ENCODE assay signal across 14 cellular contexts in genomic region chr7:16484453-16485158, GRCh38. TPM values are rescaled to one million over a fixed set of nuclear protein-coding genes. Genes with fewer than 3 reads are reported as not detected.
DNase-seq lines count a peak whose midpoint lies in the region; ATAC-seq, FAIRE-seq and TF ChIP-seq lines count a peak whose summit lies in the region.
"Had no signal": no experiment of that assay in that cellular context is flagged by ENCODE, and none has a peak within 500 bp of the region (broad histone marks: within the 10 kb centered on the region; RNA-seq: fewer than 3 reads in every experiment).

No MANE protein-coding gene starts in this region.

- H3K4me3 ChIP-seq in GM23248 (no peak overlapping the region), bronchial epithelial cell (ENCODE audit: low read depth, low read length) (no peak overlapping the region), mesendoderm (ENCODE audit: low read length) (no peak overlapping the region), uterus (no peak overlapping the region)
- H3K4me3 ChIP-seq: body of pancreas had no signal

- H2BK15ac ChIP-seq in mesendoderm (replicated peaks; ENCODE audit: low read depth): no peak overlapping the region

- no peak overlapping the region for H4K8ac ChIP-seq in mesendoderm (ENCODE audit: low read depth, low read length)

- no peaks in the 10 kb centered on the region for H3K36me3 ChIP-seq in GM23248 (ENCODE audit: low read depth)
- no peaks in the 10 kb centered on the region for H3K36me3 ChIP-seq in bronchial epithelial cell (ENCODE audit: control insufficient read depth, insufficient read depth, low read length)
- H3K36me3 ChIP-seq in mesendoderm (ENCODE audit: control insufficient read depth, insufficient read depth, low read length): no peaks in the 10 kb centered on the region
- H3K36me3 ChIP-seq in uterus: no peaks in the 10 kb centered on the region

- no peaks in the 10 kb centered on the region for H3K9me2 ChIP-seq in GM23248 (ENCODE audit: insufficient read depth)

- H3K4me1 ChIP-seq in GM23248 (ENCODE audit: insufficient read depth) (0 out of 2 replicates have a peak, but pooled peaks cover 5% of the 10 kb centered on the region), mesendoderm (ENCODE audit: control insufficient read depth, low read depth, low read length) (no peaks in the 10 kb centered on the region), uterus (no peaks in the 10 kb centered on the region)
- H3K4me1 ChIP-seq: body of pancreas had no signal

- H2BK5ac ChIP-seq in mesendoderm (ENCODE audit: low read length): no peak overlapping the region

- intact Hi-C loops in uterus (cut with DNase I; ENCODE audit: low total_unique reads): no loop called here

- H4K20me1 ChIP-seq in GM23248 (ENCODE audit: insufficient read depth): no peaks in the 10 kb centered on the region

- TF ChIP-seq POLR2A in uterus (IDR thresholded peaks at IDR 0.05): no peak

- DNase-seq in GM23248 (peak; percentile 42), NCI-H345 treated with DMSO at 0.1 percent for 48 hours (lab: John Stamatoyannopoulos, UW; ENCODE audit: unreplicated experiment) (peak; percentile 10), bronchial epithelial cell (ENCODE audit: low read depth) (peak; percentile 95), mesendoderm (peak; percentile 57), cerebellum (ENCODE audit: low spot score) (no peak), uterus (no peak)
- DNase-seq: body of pancreas; CD8-positive, alpha-beta T cell; NCI-H1930; T-helper 1 cell had no signal

- H3K79me2 ChIP-seq in GM23248 (ENCODE audit: insufficient read depth): no peaks in the 10 kb centered on the region
- H3K79me2 ChIP-seq in mesendoderm (ENCODE audit: control insufficient read depth, insufficient read depth, low read length): no peaks in the 10 kb centered on the region

- no peak overlapping the region for H3K56ac ChIP-seq in mesendoderm (ENCODE audit: low read length)

- H2BK120ac ChIP-seq in mesendoderm (ENCODE audit: low read depth, low read length): no peak overlapping the region

- H3K9ac ChIP-seq in GM23248 (no peak overlapping the region), mesendoderm (ENCODE audit: low read length) (no peak overlapping the region)

- ATAC-seq in HG02973 (IDR thresholded peaks at IDR 0.05; ENCODE audit: unreplicated experiment): no peak
- no peak for ATAC-seq in GM21529 (IDR thresholded peaks at IDR 0.05; ENCODE audit: unreplicated experiment)
- ATAC-seq: body of pancreas; CD8-positive, alpha-beta T cell; stimulated activated effector memory CD8-positive, alpha-beta T cell treated with anti-CD3 and anti-CD28 coated beads, Interleukin-12 subunit alpha, Interleukin-12 subunit beta, amount 100 ng/mL, for 72 hours had no signal

- H3K27me3 ChIP-seq in GM23248 (replicated peaks; ENCODE audit: insufficient read depth) (no peaks in the 10 kb centered on the region), bronchial epithelial cell (ENCODE audit: control insufficient read depth, insufficient read depth, low read length) (no peaks in the 10 kb centered on the region), mesendoderm (ENCODE audit: insufficient read depth, low read length, poor library complexity) (no peaks in the 10 kb centered on the region), uterus (no peaks in the 10 kb centered on the region)
- H3K27me3 ChIP-seq: body of pancreas had no signal

- FAIRE-seq in bronchial epithelial cell (lab: Jason Lieb, UNC): no peak

- no peaks in the 10 kb centered on the region for H3F3A ChIP-seq in GM23248 (ENCODE audit: insufficient read depth)

- no peak for TF ChIP-seq CTCF in bronchial epithelial cell (IDR thresholded peaks at IDR 0.05; ENCODE audit: insufficient read depth, low read length, severe bottlenecking)
- TF ChIP-seq CTCF in uterus (IDR thresholded peaks at IDR 0.05): no peak

- no peak overlapping the region for H3K4ac ChIP-seq in mesendoderm (ENCODE audit: low read depth, low read length)

- in situ Hi-C loops in GM23248 (cut with MboI): no loop called here

- H2AFZ ChIP-seq in GM23248: no peak overlapping the region

- 81 to 82% methylated on average over 4 of the region's 4 CpGs for WGBS in GM23248 (ENCODE audit: low coverage in 1 of 2, low lambda C conversion rate in 2 of 2, missing lambda C conversion rate in 2 of 2), 2 experiments
- no CpG with 5 or more reads among the region's 4 CpGs for WGBS in mesendoderm (ENCODE audit: extremely low coverage, insufficient coverage, low lambda C conversion rate)

- peak overlapping the region; percentile 3 for H3K18ac ChIP-seq in mesendoderm (ENCODE audit: low read length)

- no peak overlapping the region for H3K27ac ChIP-seq in GM23248
- H3K27ac ChIP-seq in mesendoderm (ENCODE audit: low read depth, low read length): no peak overlapping the region
- no peak overlapping the region for H3K27ac ChIP-seq in uterus
- H3K27ac ChIP-seq: body of pancreas had no signal

- H3K9me3 ChIP-seq in GM23248 (ENCODE audit: low read depth): no peaks in the 10 kb centered on the region
- no peaks in the 10 kb centered on the region for H3K9me3 ChIP-seq in uterus
- H3K9me3 ChIP-seq: body of pancreas had no signal

- no peak overlapping the region for H4K5ac ChIP-seq in mesendoderm (ENCODE audit: low read length)

- no peak overlapping the region for H3K23ac ChIP-seq in mesendoderm (ENCODE audit: low read length)

- H3K79me1 ChIP-seq in mesendoderm (ENCODE audit: low read length): no peaks in the 10 kb centered on the region

- no peak overlapping the region for H2AK5ac ChIP-seq in mesendoderm (ENCODE audit: low read length)

- H3K4me2 ChIP-seq in GM23248 (ENCODE audit: unreplicated experiment): no peak overlapping the region
- H3K4me2 ChIP-seq in mesendoderm (ENCODE audit: low read length): no peak overlapping the region

RNA-seq across cellular contexts. Expression of gene SOSTDC1, which starts 19.1 kb away (rescaled TPM):
- total RNA-seq in GM23248 (2014; rRNA removed; shearing (Covaris generic)): not detected in 2 replicates
- polyA plus RNA-seq in GM23248 (2016; fragmentation: Nextera tagmentation; extraction: Ambion mirVana): not detected in 2 replicates
- total RNA-seq in bronchial epithelial cell (not detected in 2 replicates), cerebellum (2.4 TPM), uterus (10 to 100 TPM in 1 of 4 donors, not detected in 3; 14.2 TPM)
- polyA plus RNA-seq in mesendoderm (2013, experiment 1 of 2): 0.91 TPM
- 0.98 TPM for polyA plus RNA-seq in mesendoderm (2013, experiment 2 of 2)
- total RNA-seq: body of pancreas; CD8-positive, alpha-beta T cell; glomerular endothelial cell had no signal

RNA-seq across cellular contexts. Expression of gene LRRC72, which starts 42.0 kb away (rescaled TPM):
- total RNA-seq in GM23248 (2014; rRNA removed; shearing (Covaris generic)): not detected in 2 replicates
- polyA plus RNA-seq in GM23248 (2016; fragmentation: Nextera tagmentation; extraction: Ambion mirVana): not detected in 2 replicates
- total RNA-seq in bronchial epithelial cell (not detected in 2 replicates), cerebellum (not detected), uterus (not detected)
- polyA plus RNA-seq in mesendoderm (2013, experiment 1 of 2): not detected
- not detected for polyA plus RNA-seq in mesendoderm (2013, experiment 2 of 2)
- total RNA-seq: body of pancreas; CD8-positive, alpha-beta T cell; glomerular endothelial cell had no signal

Comparison
In these comparisons a context has a peak if more than half of its experiments do, and no peak if none do; other contexts are left out.
1. DNase-seq: peak in GM23248 (single experiment), NCI-H345 treated with DMSO at 0.1 percent for 48 hours (single experiment), bronchial epithelial cell (single experiment) and mesendoderm (single experiment); none in cerebellum (single experiment) and uterus (0 of 2).